24 cellular contexts compared by ENCODE assay signal in the genomic region with DNA sequence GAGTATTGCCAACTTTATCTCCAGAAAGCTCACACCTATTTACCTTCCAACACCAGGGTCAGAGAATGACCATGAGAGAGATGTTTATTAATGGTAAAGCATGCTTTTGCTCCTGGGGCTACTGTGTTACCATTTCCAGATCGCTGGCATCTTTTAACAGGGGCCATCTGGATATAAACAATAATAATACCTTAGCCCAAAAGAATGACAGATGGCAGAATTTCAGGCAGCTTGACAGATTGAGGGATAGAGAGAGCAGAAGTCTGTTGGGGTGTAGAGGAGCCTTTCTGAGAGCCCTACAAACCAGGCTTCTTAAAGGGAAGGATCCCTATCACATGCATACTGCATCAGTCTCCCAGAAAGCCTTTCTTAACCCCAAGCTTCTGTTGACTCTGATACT. TPM values are rescaled to one million over a fixed set of nuclear protein-coding genes. Genes with fewer than 3 reads are reported as not detected.
DNase-seq lines count a peak whose midpoint lies in the region; ATAC-seq lines count a peak whose summit lies in the region.
"Had no signal": no experiment of that assay in that cellular context is flagged by ENCODE, and none has a peak within 500 bp of the region (broad histone marks: within the 10 kb centered on the region; RNA-seq: fewer than 3 reads in every experiment).

No MANE protein-coding gene starts in this region.

- H3K4me3 Mint-ChIP-seq in dendritic cell treated with granulocyte-macrophage colony-stimulating factor and Interleukin-4, amounts not matched to agents 40 ng/mL and 50 ng/mL, for 4 days, result no peak overlapping the region
- no peak overlapping the region for H3K4me3 Mint-ChIP-seq in activated CD4-positive, alpha-beta T cell treated with anti-CD3 and anti-CD28 coated beads, Interleukin-2, amount 10 ng/mL, durations not matched to agents 7 days and 5 days
- H3K4me3 Mint-ChIP-seq: CD4-positive, CD25-positive, alpha-beta regulatory T cell had no signal

- H3K9me3 Mint-ChIP-seq in dendritic cell treated with granulocyte-macrophage colony-stimulating factor and Interleukin-4, amounts not matched to agents 40 ng/mL and 50 ng/mL, for 4 days, result peaks cover 8% of the 10 kb centered on the region
- no peaks in the 10 kb centered on the region for H3K9me3 Mint-ChIP-seq in activated CD4-positive, alpha-beta T cell treated with anti-CD3 and anti-CD28 coated beads, Interleukin-2, amount 10 ng/mL, durations not matched to agents 7 days and 5 days
- H3K9me3 Mint-ChIP-seq: CD4-positive, CD25-positive, alpha-beta regulatory T cell had no signal

- CTCF ChIA-PET in activated CD4-positive, alpha-beta T cell treated with anti-CD3 and anti-CD28 coated beads, Interleukin-2, amount 10 ng/mL, durations not matched to agents 7 days and 5 days (lab: Charles Lee), result no interaction called here

- peaks cover 1% of the 10 kb centered on the region for H3K27me3 Mint-ChIP-seq in dendritic cell treated with granulocyte-macrophage colony-stimulating factor and Interleukin-4, amounts not matched to agents 40 ng/mL and 50 ng/mL, for 4 days
- no peaks in the 10 kb centered on the region for H3K27me3 Mint-ChIP-seq in activated CD4-positive, alpha-beta T cell treated with anti-CD3 and anti-CD28 coated beads, Interleukin-2, amount 10 ng/mL, durations not matched to agents 7 days and 5 days
- H3K27me3 Mint-ChIP-seq: CD4-positive, CD25-positive, alpha-beta regulatory T cell had no signal

- POLR2A ChIA-PET in activated CD4-positive, alpha-beta T cell treated with anti-CD3 and anti-CD28 coated beads, Interleukin-2, amount 10 ng/mL, durations not matched to agents 7 days and 5 days (lab: Charles Lee), result no interaction called here

- DNase-seq in DMS 273 (lab: John Stamatoyannopoulos, UW; ENCODE audit: unreplicated experiment), result peak; percentile 98
- peak; percentile 89 for DNase-seq in NCI-H2171 (lab: John Stamatoyannopoulos, UW)
- DNase-seq in NCI-H82 (lab: John Stamatoyannopoulos, UW), result peak; percentile 92
- no peak for DNase-seq in stimulated activated naive CD8-positive, alpha-beta T cell treated with anti-CD3 and anti-CD28 coated beads, Interleukin-15, Interleukin-2, amounts not matched to agents 100 U/mL and 50 U/mL, for 24 hours
- no peak for DNase-seq in stimulated activated CD8-positive, alpha-beta memory T cell treated with anti-CD3 and anti-CD28 coated beads, Interleukin-4, amount 100 ng/mL, for 48 hours
- no peak for DNase-seq in activated CD4-positive, alpha-beta T cell treated with anti-CD3 and anti-CD28 coated beads, Interleukin-2, amount 10 ng/mL, durations not matched to agents 7 days and 5 days
- DNase-seq: CD4-positive, CD25-positive, alpha-beta regulatory T cell; DMS53; GDM1; GM23248; NCI-H1048; NCI-H1417 treated with DMSO at 0.1 percent for 48 hours; NCI-H187 treated with DMSO at 0.1 percent for 48 hours; NCI-H2107; NCI-H2227 treated with DMSO at 0.1 percent for 48 hours; NCI-H510A; NCI-H774; SHP77 had no signal

- peaks cover 31% of the 10 kb centered on the region for H3K4me1 Mint-ChIP-seq in dendritic cell treated with granulocyte-macrophage colony-stimulating factor and Interleukin-4, amounts not matched to agents 40 ng/mL and 50 ng/mL, for 4 days (ENCODE audit: low read depth)
- H3K4me1 Mint-ChIP-seq in activated CD4-positive, alpha-beta T cell treated with anti-CD3 and anti-CD28 coated beads, Interleukin-2, amount 10 ng/mL, durations not matched to agents 7 days and 5 days, result no peaks in the 10 kb centered on the region
- H3K4me1 Mint-ChIP-seq: CD4-positive, CD25-positive, alpha-beta regulatory T cell had no signal

- no peaks in the 10 kb centered on the region for H3K36me3 Mint-ChIP-seq in dendritic cell treated with granulocyte-macrophage colony-stimulating factor and Interleukin-4, amounts not matched to agents 40 ng/mL and 50 ng/mL, for 4 days (ENCODE audit: low read depth)
- H3K36me3 Mint-ChIP-seq in activated CD4-positive, alpha-beta T cell treated with anti-CD3 and anti-CD28 coated beads, Interleukin-2, amount 10 ng/mL, durations not matched to agents 7 days and 5 days (ENCODE audit: low read depth), result no peaks in the 10 kb centered on the region
- H3K36me3 Mint-ChIP-seq: CD4-positive, CD25-positive, alpha-beta regulatory T cell had no signal

- peak overlapping the region; percentile 78 for H3K27ac Mint-ChIP-seq in dendritic cell treated with granulocyte-macrophage colony-stimulating factor and Interleukin-4, amounts not matched to agents 40 ng/mL and 50 ng/mL, for 4 days
- H3K27ac Mint-ChIP-seq in activated CD4-positive, alpha-beta T cell treated with anti-CD3 and anti-CD28 coated beads, Interleukin-2, amount 10 ng/mL, durations not matched to agents 7 days and 5 days, result no peak overlapping the region
- H3K27ac Mint-ChIP-seq: CD4-positive, CD25-positive, alpha-beta regulatory T cell had no signal

- intact Hi-C loops in dendritic cell treated with granulocyte-macrophage colony-stimulating factor and Interleukin-4, amounts not matched to agents 40 ng/mL and 50 ng/mL, for 4 days (cut with micrococcal nuclease), result loop anchor here (2.0 to 10.0 kb wide), 3 partner anchors 95 to 1195 kb away; no protein-coding TSS in a partner anchor

- no peak for ATAC-seq in stimulated activated naive CD8-positive, alpha-beta T cell treated with anti-CD3 and anti-CD28 coated beads, Interleukin-15, Interleukin-2, amounts not matched to agents 100 U/mL and 50 U/mL, for 24 hours
- ATAC-seq: GM12878 had no signal

RNA-seq across cellular contexts. Expression of gene RBP1, which starts 17.7 kb away (rescaled TPM):
- not detected for total RNA-seq in activated CD4-positive, alpha-beta T cell treated with anti-CD3 and anti-CD28 coated beads, Interleukin-2, amount 10 ng/mL, durations not matched to agents 7 days and 5 days
- total RNA-seq: CD4-positive, CD25-positive, alpha-beta regulatory T cell; GM23248; HT-29; SK-MEL-5 had no signal

RNA-seq across cellular contexts. Expression of gene RBP2, which starts 45.5 kb away (rescaled TPM):
- not detected for total RNA-seq in activated CD4-positive, alpha-beta T cell treated with anti-CD3 and anti-CD28 coated beads, Interleukin-2, amount 10 ng/mL, durations not matched to agents 7 days and 5 days
- total RNA-seq: A172; CD4-positive, CD25-positive, alpha-beta regulatory T cell; GM12878; GM23248; H7; HT-29; SK-MEL-5 had no signal

Comparison
In these comparisons a context has a peak if more than half of its experiments do, and no peak if none do; other contexts are left out.
1. DNase-seq: peak in DMS 273 (single experiment), NCI-H2171 (single experiment) and NCI-H82 (single experiment); none in stimulated activated naive CD8-positive, alpha-beta T cell treated with anti-CD3 and anti-CD28 coated beads, Interleukin-15, Interleukin-2, amounts not matched to agents 100 U/mL and 50 U/mL, for 24 hours (single experiment), stimulated activated CD8-positive, alpha-beta memory T cell treated with anti-CD3 and anti-CD28 coated beads, Interleukin-4, amount 100 ng/mL, for 48 hours (single experiment) and activated CD4-positive, alpha-beta T cell treated with anti-CD3 and anti-CD28 coated beads, Interleukin-2, amount 10 ng/mL, durations not matched to agents 7 days and 5 days (single experiment).